In genomic region chr6:62059898-62060297, GRCh38 we compare ENCODE assay signal across 10 cellular contexts.
"Had no signal": no experiment of that assay in that cellular context is flagged by ENCODE, and none has a peak within 500 bp of the region (broad histone marks: within the 10 kb centered on the region; RNA-seq: fewer than 3 reads in every experiment).

No MANE protein-coding gene starts in this region.

- H3K4me3 ChIP-seq: GM23248, HAP-1 had no signal

- H2AFZ ChIP-seq: GM23248 had no signal

- H3K27ac ChIP-seq: GM23248, HL-60 had no signal

- H3K4me3 Mint-ChIP-seq: HFFc6, IgD-negative memory B cell had no signal

- H3K4me1 ChIP-seq: HAP-1 had no signal

- H3K36me3 ChIP-seq: HAP-1 had no signal

- ATAC-seq: HCT116, HepG2 had no signal

- H3K27me3 Mint-ChIP-seq: IgD-negative memory B cell had no signal

- DNase-seq: GM23248, GOT3, H7, HFFc6, KBM-7 had no signal

- H3K9me3 ChIP-seq: HAP-1 had no signal

- H3K9ac ChIP-seq: GM23248 had no signal

- H3K27ac Mint-ChIP-seq: HFFc6, IgD-negative memory B cell had no signal
